In the genomic region with DNA sequence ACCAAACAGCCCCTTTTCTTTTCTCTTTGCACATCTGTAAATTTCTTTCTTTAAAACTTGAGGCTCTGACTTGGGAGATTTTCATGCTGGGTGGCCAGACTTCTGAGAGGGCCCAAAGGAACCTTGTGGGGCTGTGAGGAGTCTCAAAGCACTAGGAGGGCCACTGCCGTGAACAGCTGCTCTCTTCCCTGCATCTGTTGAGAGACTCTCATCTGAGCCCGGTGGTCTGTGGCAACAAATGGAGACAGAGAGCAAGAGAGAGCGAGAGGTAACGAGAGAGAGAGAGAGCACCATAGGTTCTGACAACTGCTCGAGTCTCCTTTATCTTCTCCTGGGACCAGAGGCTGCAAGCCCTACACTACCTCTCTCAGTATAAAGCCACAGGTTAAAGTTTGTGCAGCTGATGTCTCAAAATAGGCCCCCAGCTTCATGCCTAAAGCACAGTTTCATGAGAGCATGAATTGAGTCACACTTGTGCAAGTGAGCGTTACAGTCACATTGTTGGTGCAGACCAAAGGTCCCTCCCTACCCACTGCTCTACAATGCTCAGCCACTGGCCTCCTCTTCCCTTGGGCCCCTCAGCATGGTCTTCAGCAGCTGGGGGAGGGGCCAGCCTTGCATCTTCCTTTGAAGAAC, we compare ENCODE assay signal across 13 cellular contexts.
DNase-seq lines count a peak whose midpoint lies in the region; ATAC-seq and TF ChIP-seq lines count a peak whose summit lies in the region.
"Had no signal": no experiment of that assay in that cellular context is flagged by ENCODE, and none has a peak within 500 bp of the region (broad histone marks: within the 10 kb centered on the region; RNA-seq: fewer than 3 reads in every experiment).

No MANE protein-coding gene starts in this region.

- H3K27ac ChIP-seq in Karpas-422 (ENCODE audit: low read length) (no peak overlapping the region), A673 (ENCODE audit: low read depth, low read length, poor library complexity, severe bottlenecking) (no peak overlapping the region), esophagus squamous epithelium (no peak overlapping the region)
- H3K27ac ChIP-seq: parathyroid adenoma had no signal

- DNase-seq in GM10248 (ENCODE audit: extremely low spot score), result peak; percentile 18
- peak; percentile 40 for DNase-seq in Karpas-422
- DNase-seq in myocyte (ENCODE audit: low read depth), result peak; percentile 44
- no peak for DNase-seq in A673 (ENCODE audit: low spot score)
- DNase-seq in esophagus squamous epithelium (lab: John Stamatoyannopoulos, UW), result no peak
- DNase-seq in SIG-M5 (lab: John Stamatoyannopoulos, UW), result no peak
- DNase-seq: activated CD4-positive, alpha-beta T cell treated with anti-CD3 and anti-CD28 coated beads for 48 hours; Calu3; cortex of kidney had no signal

- H3K9me2 ChIP-seq in Karpas-422 (replicated peaks; ENCODE audit: insufficient read depth, low read length), result no peaks in the 10 kb centered on the region

- ATAC-seq in GM21367 (IDR thresholded peaks at IDR 0.05; ENCODE audit: unreplicated experiment) (peak; percentile 36), GM19035 (IDR thresholded peaks at IDR 0.05; ENCODE audit: unreplicated experiment) (no peak)

- no peaks in the 10 kb centered on the region for H3K36me3 ChIP-seq in Karpas-422 (ENCODE audit: insufficient read depth, low read length)
- H3K36me3 ChIP-seq in A673 (ENCODE audit: insufficient read depth, low read length, poor library complexity, severe bottlenecking), result no peaks in the 10 kb centered on the region
- H3K36me3 ChIP-seq in esophagus squamous epithelium, result no peaks in the 10 kb centered on the region
- H3K36me3 ChIP-seq: tibial nerve had no signal

- H2AFZ ChIP-seq in Karpas-422 (ENCODE audit: low read length), result no peak overlapping the region

- no TSS peak for BruUV-seq in A673 (replicated peaks; lab: Mats Ljungman, UMichigan)

- H3K4me1 ChIP-seq in Karpas-422 (ENCODE audit: low read length) (no peaks in the 10 kb centered on the region), A673 (ENCODE audit: insufficient read depth, low read length, poor library complexity, severe bottlenecking) (no peaks in the 10 kb centered on the region), esophagus squamous epithelium (peaks cover 0 to 24% (median 4%) of the 10 kb centered on the region in 3 donors)
- H3K4me1 ChIP-seq: parathyroid adenoma had no signal

- CTCF ChIA-PET in GM10248 (lab: Yijun Ruan, JAX) (interaction anchor here (0.8 to 11.4 kb wide), 17 partner anchors 11 to 1858 kb away, joined by 3 to 146 read pairs (median 3); a partner anchor contains a TSS), A673 (lab: Charles Lee) (no interaction called here)

- no peak overlapping the region for H3K4me2 ChIP-seq in Karpas-422 (ENCODE audit: low read depth, low read length, poor library complexity, severe bottlenecking)

- no peaks in the 10 kb centered on the region for H4K20me1 ChIP-seq in Karpas-422 (ENCODE audit: insufficient read depth, low read depth, low read length)

- H3K79me2 ChIP-seq in Karpas-422 (ENCODE audit: low read length), result no peaks in the 10 kb centered on the region
- H3K79me2 ChIP-seq: parathyroid adenoma had no signal

- H3K9me3 ChIP-seq in Karpas-422 (ENCODE audit: low read length) (no peaks in the 10 kb centered on the region), A673 (ENCODE audit: low read depth, low read length, poor library complexity, severe bottlenecking) (no peaks in the 10 kb centered on the region), esophagus squamous epithelium (no peaks in the 10 kb centered on the region)
- H3K9me3 ChIP-seq: tibial nerve had no signal

- no peak for TF ChIP-seq CTCF in GM10248 (IDR thresholded peaks at IDR 0.05; ENCODE audit: control extremely low read depth, extremely low read depth, low read depth, missing control alignments)
- TF ChIP-seq CTCF in A673 (conservative IDR thresholded peaks at IDR 0.05; ENCODE audit: low read depth, low read length), result no peak
- TF ChIP-seq CTCF in esophagus squamous epithelium (IDR thresholded peaks at IDR 0.05), result no peak

- 77 to 93% methylated on average over 6 of the region's 6 CpGs for WGBS in esophagus squamous epithelium, 2 donors

- POLR2A ChIA-PET in GM10248 (lab: Yijun Ruan, JAX) (no interaction called here), A673 (lab: Charles Lee; ENCODE audit: low non-redundant PET) (no interaction called here)

- intact Hi-C loops in A673 (cut with micrococcal nuclease; ENCODE audit: unreplicated experiment) (loop anchor here (10.0 kb wide), 1 partner anchor 339 kb away; no protein-coding TSS in a partner anchor), esophagus squamous epithelium (cut with DNase I) (loop anchor here (10.0 kb wide), 1 partner anchor 629 kb away; no protein-coding TSS in a partner anchor)

- H3K9ac ChIP-seq in Karpas-422 (ENCODE audit: low read length), result no peak overlapping the region
- H3K9ac ChIP-seq: parathyroid adenoma had no signal

- no peak overlapping the region for H3K4me3 ChIP-seq in Karpas-422 (ENCODE audit: low read length)
- H3K4me3 ChIP-seq in A673 (ENCODE audit: low read depth, low read length, poor library complexity, severe bottlenecking), result no peak overlapping the region
- no peak overlapping the region for H3K4me3 ChIP-seq in esophagus squamous epithelium
- H3K4me3 ChIP-seq: tibial nerve had no signal

- H3K27me3 ChIP-seq in Karpas-422 (ENCODE audit: low read length), result no peaks in the 10 kb centered on the region
- no peaks in the 10 kb centered on the region for H3K27me3 ChIP-seq in A673 (replicated peaks; ENCODE audit: insufficient read depth, low read depth, low read length, poor library complexity)
- H3K27me3 ChIP-seq in esophagus squamous epithelium, result no peaks in the 10 kb centered on the region
- H3K27me3 ChIP-seq: tibial nerve had no signal

- TF ChIP-seq POLR2A in esophagus squamous epithelium (IDR thresholded peaks at IDR 0.05), result no peak

Comparison
In these comparisons a context has a peak if more than half of its experiments do, and no peak if none do; other contexts are left out.
1. DNase-seq: peak in GM10248 (single experiment), Karpas-422 (single experiment) and myocyte (single experiment); none in A673 (single experiment), esophagus squamous epithelium (single experiment) and SIG-M5 (single experiment).